In genomic region chr5:127988149-127988755, GRCh38 we compare ENCODE assay signal across 11 cellular contexts.
DNase-seq lines count a peak whose midpoint lies in the region; ATAC-seq and TF ChIP-seq lines count a peak whose summit lies in the region.
"Had no signal": no experiment of that assay in that cellular context is flagged by ENCODE, and none has a peak within 500 bp of the region (broad histone marks: within the 10 kb centered on the region; RNA-seq: fewer than 3 reads in every experiment).

No MANE protein-coding gene starts in this region.

- peak overlapping the region; percentile 3 for H3K27ac ChIP-seq in GM23248
- no peak overlapping the region for H3K27ac ChIP-seq in RWPE1
- H3K27ac ChIP-seq: uterus had no signal

- ATAC-seq in esophagus mucosa (no peak), GM21367 (IDR thresholded peaks at IDR 0.05; ENCODE audit: unreplicated experiment) (no peak), HG03095 (IDR thresholded peaks at IDR 0.05; ENCODE audit: unreplicated experiment) (no peak)

- H3K9me3 ChIP-seq in GM23248 (ENCODE audit: low read depth) = no peaks in the 10 kb centered on the region
- H3K9me3 ChIP-seq: uterus had no signal

- DNase-seq in ACHN = peak; percentile 54
- DNase-seq in GM23248 = peak; percentile 72
- peak; percentile 86 for DNase-seq in RWPE1 (ENCODE audit: low spot score)
- DNase-seq in fibroblast of villous mesenchyme (ENCODE audit: low read depth) = peak; percentile 92
- DNase-seq in NCI-H526 treated with DMSO at 0.1 percent for 48 hours (lab: John Stamatoyannopoulos, UW) = no peak
- DNase-seq: left cardiac atrium, uterus had no signal

- H3K27me3 ChIP-seq in GM23248 (replicated peaks; ENCODE audit: insufficient read depth) = no peaks in the 10 kb centered on the region
- H3K27me3 ChIP-seq: cardiac muscle cell, uterus had no signal

- H3K4me1 ChIP-seq in GM23248 (ENCODE audit: insufficient read depth) = peaks cover 13% of the 10 kb centered on the region
- H3K4me1 ChIP-seq: uterus had no signal

- POLR2A ChIA-PET in RWPE1 (lab: Yijun Ruan, JAX; ENCODE audit: low non-redundant PET) = no interaction called here

- no peaks in the 10 kb centered on the region for H3K36me3 ChIP-seq in GM23248 (ENCODE audit: low read depth)
- H3K36me3 ChIP-seq: cardiac muscle cell, uterus had no signal

- H2AFZ ChIP-seq in GM23248 = peak overlapping the region; percentile 46

- H3F3A ChIP-seq in GM23248 (ENCODE audit: insufficient read depth) = peaks cover 9% of the 10 kb centered on the region

- H3K79me2 ChIP-seq in GM23248 (ENCODE audit: insufficient read depth) = no peaks in the 10 kb centered on the region

- 0 out of 2 replicates have a peak, but pooled peaks cover 4% of the 10 kb centered on the region for H3K9me2 ChIP-seq in GM23248 (ENCODE audit: insufficient read depth)

- H3K9ac ChIP-seq in GM23248 = no peak overlapping the region

- TF ChIP-seq CTCF in RWPE1 (conservative IDR thresholded peaks at IDR 0.05; ENCODE audit: low read depth) (no peak), fibroblast of villous mesenchyme (IDR thresholded peaks at IDR 0.05; ENCODE audit: insufficient read depth, low read depth, low read length) (no peak)

- in situ Hi-C loops in ACHN (cut with HindIII; ENCODE audit: low pct_ligation_motif_present, low pct_unique_long_range_greater_than_20kb, low sequenced_read_pairs) (no loop called here), GM23248 (cut with MboI) (no loop called here)

- H3K4me2 ChIP-seq in GM23248 (ENCODE audit: unreplicated experiment) = peak overlapping the region; percentile 21

- no peak overlapping the region for H3K4me3 ChIP-seq in GM23248
- no peak overlapping the region for H3K4me3 ChIP-seq in fibroblast of villous mesenchyme (ENCODE audit: low read depth, low read length)
- H3K4me3 ChIP-seq: cardiac muscle cell, uterus had no signal

- H4K20me1 ChIP-seq in GM23248 (ENCODE audit: insufficient read depth) = no peaks in the 10 kb centered on the region

- CTCF ChIA-PET in RWPE1 (lab: Yijun Ruan, JAX) = interaction anchor here (0.7 kb wide), 1 partner anchor 176 kb away, joined by 4 read pairs; no protein-coding TSS in a partner anchor
